Comparison of ENCODE assay signal across 10 cellular contexts in the genomic region with DNA sequence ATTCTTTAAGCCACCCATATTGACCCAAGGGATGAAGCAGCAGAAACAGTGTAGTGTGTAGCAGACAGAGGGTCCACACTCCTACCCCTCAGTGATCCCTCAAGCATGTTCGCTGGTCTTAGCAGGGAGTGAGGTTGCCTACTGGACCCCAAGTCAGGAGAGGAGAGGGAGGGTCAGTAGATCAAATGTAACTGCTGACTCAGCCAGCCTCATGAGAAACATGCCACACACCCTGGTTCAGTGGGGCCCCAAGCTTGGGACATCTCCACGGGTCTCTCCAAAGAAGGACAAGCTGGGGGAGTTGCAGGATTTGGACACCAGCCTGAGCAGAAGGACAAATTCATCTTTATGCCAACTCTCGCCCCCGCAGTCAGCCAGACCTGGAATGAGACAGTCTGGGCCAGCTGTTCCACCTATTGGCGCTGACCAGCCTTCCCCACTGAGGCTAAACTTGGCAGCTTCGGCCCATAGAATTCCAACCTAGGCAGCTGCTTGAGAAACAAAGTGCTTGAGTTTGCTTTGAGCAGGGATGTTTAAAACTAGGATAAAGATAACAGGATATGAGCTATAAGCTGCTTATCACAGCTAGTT.
DNase-seq lines count a peak whose midpoint lies in the region; TF ChIP-seq lines count a peak whose summit lies in the region.
"Had no signal": no experiment of that assay in that cellular context is flagged by ENCODE, and none has a peak within 500 bp of the region (broad histone marks: within the 10 kb centered on the region; RNA-seq: fewer than 3 reads in every experiment).

No MANE protein-coding gene starts in this region.

- no peak for TF ChIP-seq POLR2A in Peyer's patch (IDR thresholded peaks at IDR 0.05)

- DNase-seq in HCEC 1CT (peak; percentile 40), caudate nucleus (lab: John Stamatoyannopoulos, UW) (no peak), iPS-NIHi7 (ENCODE audit: extremely low spot score) (peak; percentile 12), skeletal muscle cell (ENCODE audit: low read depth) (peak; percentile 66), BE2C (no peak), OCI-M1 (lab: John Stamatoyannopoulos, UW) (no peak), GM10266 (ENCODE audit: extremely low spot score) (no peak), Peyer's patch (no peak)
- DNase-seq: CD8-positive, alpha-beta memory T cell; NCI-H2227 treated with DMSO at 0.1 percent for 48 hours had no signal

- TF ChIP-seq CTCF in BE2C (IDR thresholded peaks at IDR 0.05; ENCODE audit: low read depth, low read length) (no peak), GM10266 (IDR thresholded peaks at IDR 0.05; ENCODE audit: control insufficient read depth, insufficient read depth, low read depth, missing control alignments) (no peak), Peyer's patch (IDR thresholded peaks at IDR 0.05) (no peak)

- H3K36me3 ChIP-seq in BE2C: no peaks in the 10 kb centered on the region
- H3K36me3 ChIP-seq in Peyer's patch: no peaks in the 10 kb centered on the region

- peaks cover 25% of the 10 kb centered on the region for H3K4me1 ChIP-seq in BE2C
- H3K4me1 ChIP-seq in Peyer's patch: peaks cover 0 to 52% (median 10%) of the 10 kb centered on the region in 4 donors

- H3K27me3 ChIP-seq in BE2C (no peaks in the 10 kb centered on the region), Peyer's patch (no peaks in the 10 kb centered on the region)

- H3K9me3 ChIP-seq in BE2C: no peaks in the 10 kb centered on the region
- H3K9me3 ChIP-seq in Peyer's patch: no peaks in the 10 kb centered on the region

- peak overlapping the region; percentile 55 for H3K27ac ChIP-seq in caudate nucleus (ENCODE audit: low read depth, low read length)
- H3K27ac ChIP-seq in Peyer's patch: peak overlapping the region in 2 of 4 donors; percentile 55 to 69

- H3K4me3 ChIP-seq in skeletal muscle cell (ENCODE audit: low read depth, low read length) (no peak overlapping the region), BE2C (ENCODE audit: low read depth, low read length) (no peak overlapping the region), Peyer's patch (no peak overlapping the region)

Comparison
In these comparisons a context has a peak if more than half of its experiments do, and no peak if none do; other contexts are left out.
1. DNase-seq: peak in HCEC 1CT (single experiment), iPS-NIHi7 (single experiment) and skeletal muscle cell (single experiment); none in caudate nucleus (0 of 61), BE2C (single experiment), OCI-M1 (single experiment), GM10266 (single experiment) and Peyer's patch (0 of 3).